ENCODE assay signal across 1 cellular context in the genomic region with DNA sequence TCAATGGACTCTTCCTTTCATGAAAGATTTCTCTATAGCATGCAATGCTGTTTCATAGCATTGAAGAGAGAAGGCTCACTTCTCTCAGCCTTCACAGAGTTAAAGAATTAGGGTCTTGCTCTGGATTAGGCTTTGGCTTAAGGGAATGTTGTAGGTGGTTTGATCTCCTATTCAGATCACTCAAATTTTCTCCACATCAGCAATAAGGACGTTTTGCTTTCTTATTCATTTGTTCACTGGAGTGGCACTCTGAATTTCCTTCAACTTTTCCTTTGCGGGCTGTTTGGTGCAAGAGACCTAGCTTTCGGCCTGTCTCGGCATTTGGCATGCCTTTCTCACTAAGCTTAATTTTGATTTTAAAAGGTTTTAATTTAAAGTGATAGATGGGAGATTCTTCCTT.
TF ChIP-seq lines count a peak whose summit lies in the region.

No MANE protein-coding gene starts in this region.

TF ChIP-seq in HepG2, 621 proteins besides CTCF, POLR2A, EP300 and RAD21 (continued from another document):
- TF ChIP-seq GFI1 (CRISPR knock-in tag; IDR thresholded peaks at IDR 0.05; ENCODE audit: borderline replicate concordance) (no peak), MAFK (conservative IDR thresholded peaks at IDR 0.05 in 1 of 2, IDR thresholded peaks at IDR 0.05 in 1 of 2; ENCODE audit: low read length in 2 of 2) (peak; percentile 54 to 55; a peak in 3 of 4 replicates), ZNF569 (CRISPR knock-in tag; IDR thresholded peaks at IDR 0.05; ENCODE audit: borderline replicate concordance) (no peak), PHF21A (CRISPR knock-in tag; IDR thresholded peaks at IDR 0.05) (no peak), ZNF670 (CRISPR knock-in tag; IDR thresholded peaks at IDR 0.05; ENCODE audit: borderline replicate concordance) (no peak)
